In genomic region chr7:116601426-116601825, GRCh38 we compare ENCODE assay signal across 19 cellular contexts.
DNase-seq lines count a peak whose midpoint lies in the region; ATAC-seq and TF ChIP-seq lines count a peak whose summit lies in the region.
"Had no signal": no experiment of that assay in that cellular context is flagged by ENCODE, and none has a peak within 500 bp of the region (broad histone marks: within the 10 kb centered on the region; RNA-seq: fewer than 3 reads in every experiment).

No MANE protein-coding gene starts in this region.

- ATAC-seq in activated T-cell treated with anti-CD3 and anti-CD28 coated beads, Interleukin-2, amount 50 U/mL, for 4 hours, result peak; percentile 76 to 80
- peak; percentile 87 for ATAC-seq in GM19463 (IDR thresholded peaks at IDR 0.05; ENCODE audit: unreplicated experiment)
- ATAC-seq: right cardiac atrium had no signal

- no peaks in the 10 kb centered on the region for H3F3A ChIP-seq in SK-N-SH (replicated peaks; ENCODE audit: insufficient read depth)

- H3K4me2 ChIP-seq in SK-N-SH, result no peak overlapping the region

- no peak for DNase-seq in activated T-cell treated with anti-CD3 and anti-CD28 coated beads, Interleukin-2, amount 50 U/mL, for 4 hours
- DNase-seq in activated T-cell treated with anti-CD3 and anti-CD28 coated beads, Interleukin-2, amount 50 U/mL, for 24 hours, result no peak
- DNase-seq in NCI-H748 treated with DMSO at 0.1 percent for 48 hours (lab: John Stamatoyannopoulos, UW) (peak; percentile 26), iPS-NIHi7 (ENCODE audit: extremely low spot score) (no peak), SK-N-SH (no peak)
- peak; percentile 17 to 28 for DNase-seq in stimulated activated CD8-positive, alpha-beta memory T cell treated with anti-CD3 and anti-CD28 coated beads, Interleukin-15, amount 100 ng/mL, for 48 hours (ENCODE audit: low read depth in 2 of 2)
- DNase-seq in NK-92 treated with Interleukin-12 subunit alpha and Interleukin-12 subunit beta, amount 100 ng/mL, for 24 hours (lab: John Stamatoyannopoulos, UW), result no peak
- DNase-seq: activated CD8-positive, alpha-beta memory T cell treated with anti-CD3 and anti-CD28 coated beads, Interleukin-2, amount 50 U/mL, for 48 hours; adrenal gland; CD8-positive, alpha-beta memory T cell; EL; GM23248; KG1; NCI-H1092 treated with DMSO at 0.1 percent for 48 hours; NCI-H2171 treated with DMSO at 0.1 percent for 48 hours; right cardiac atrium; SW 1271; testis had no signal

- H3K4me3 Mint-ChIP-seq in activated T-cell treated with anti-CD3 and anti-CD28 coated beads, Interleukin-2, amount 50 U/mL, for 4 hours, result no peak overlapping the region
- no peak overlapping the region for H3K4me3 Mint-ChIP-seq in activated T-cell treated with anti-CD3 and anti-CD28 coated beads, Interleukin-2, amount 50 U/mL, for 24 hours
- H3K4me3 Mint-ChIP-seq: CD8-positive, alpha-beta memory T cell had no signal

- TF ChIP-seq CTCF in SK-N-SH (IDR thresholded peaks at IDR 0.05), result no peak

- WGBS in SK-N-SH (ENCODE audit: low lambda C conversion rate), result 11% methylated on average over 2 of the region's 2 CpGs

- no peak overlapping the region for H2AFZ ChIP-seq in SK-N-SH (ENCODE audit: low read depth)
- H2AFZ ChIP-seq: GM23248 had no signal

- peaks cover 23% of the 10 kb centered on the region for H3K27me3 Mint-ChIP-seq in activated T-cell treated with anti-CD3 and anti-CD28 coated beads, Interleukin-2, amount 50 U/mL, for 4 hours (ENCODE audit: low read depth)
- peaks cover 35% of the 10 kb centered on the region for H3K27me3 Mint-ChIP-seq in activated T-cell treated with anti-CD3 and anti-CD28 coated beads, Interleukin-2, amount 50 U/mL, for 24 hours

- no peak overlapping the region for H3K9ac ChIP-seq in SK-N-SH
- H3K9ac ChIP-seq: GM23248 had no signal

- H3K36me3 Mint-ChIP-seq in activated T-cell treated with anti-CD3 and anti-CD28 coated beads, Interleukin-2, amount 50 U/mL, for 4 hours (ENCODE audit: insufficient read depth), result no peaks in the 10 kb centered on the region
- no peaks in the 10 kb centered on the region for H3K36me3 Mint-ChIP-seq in activated T-cell treated with anti-CD3 and anti-CD28 coated beads, Interleukin-2, amount 50 U/mL, for 24 hours (ENCODE audit: low read depth)

- no peaks in the 10 kb centered on the region for H3K36me3 ChIP-seq in SK-N-SH (replicated peaks in 1 of 2; ENCODE audit: control insufficient read depth in 1 of 2, insufficient read depth in 2 of 2, low read length in 1 of 2)
- H3K36me3 ChIP-seq: adrenal gland had no signal

- no peaks in the 10 kb centered on the region for H3K9me3 Mint-ChIP-seq in activated T-cell treated with anti-CD3 and anti-CD28 coated beads, Interleukin-2, amount 50 U/mL, for 4 hours
- no peaks in the 10 kb centered on the region for H3K9me3 Mint-ChIP-seq in activated T-cell treated with anti-CD3 and anti-CD28 coated beads, Interleukin-2, amount 50 U/mL, for 24 hours
- H3K9me3 Mint-ChIP-seq: CD8-positive, alpha-beta memory T cell had no signal

- CTCF ChIA-PET in SK-N-SH (lab: Yijun Ruan, JAX), result interaction anchor here (1.1 to 8.0 kb wide), 3 partner anchors 10 to 209 kb away, joined by 3 to 59 read pairs (median 15); no protein-coding TSS in a partner anchor

- no peaks in the 10 kb centered on the region for H4K20me1 ChIP-seq in SK-N-SH (ENCODE audit: insufficient read depth)

- H3K79me2 ChIP-seq in SK-N-SH (ENCODE audit: insufficient read depth), result no peaks in the 10 kb centered on the region

- no peaks in the 10 kb centered on the region for H3K9me2 ChIP-seq in SK-N-SH

- H3K4me3 ChIP-seq in SK-N-SH (ENCODE audit: low read depth in 2 of 2, low read length in 1 of 2), result no peak overlapping the region
- H3K4me3 ChIP-seq: adrenal gland, GM23248, testis had no signal

- TF ChIP-seq RAD21 in SK-N-SH (IDR thresholded peaks at IDR 0.05; ENCODE audit: low read length), result no peak

- POLR2A ChIA-PET in SK-N-SH (lab: Yijun Ruan, JAX), result no interaction called here

- peaks cover 14% of the 10 kb centered on the region; the same call in 1 of the 2 replicates for H3K27me3 ChIP-seq in SK-N-SH (ENCODE audit: insufficient read depth)
- H3K27me3 ChIP-seq: adrenal gland, testis had no signal

- H3K27ac Mint-ChIP-seq in activated T-cell treated with anti-CD3 and anti-CD28 coated beads, Interleukin-2, amount 50 U/mL, for 24 hours, result no peak overlapping the region
- H3K27ac Mint-ChIP-seq: CD8-positive, alpha-beta memory T cell had no signal

- no peaks in the 10 kb centered on the region for H3K9me3 ChIP-seq in SK-N-SH
- H3K9me3 ChIP-seq: testis had no signal

- H3K4me1 Mint-ChIP-seq in activated T-cell treated with anti-CD3 and anti-CD28 coated beads, Interleukin-2, amount 50 U/mL, for 4 hours (ENCODE audit: low read depth), result peaks cover 4% of the 10 kb centered on the region
- peaks cover 12% of the 10 kb centered on the region for H3K4me1 Mint-ChIP-seq in activated T-cell treated with anti-CD3 and anti-CD28 coated beads, Interleukin-2, amount 50 U/mL, for 24 hours (ENCODE audit: low read depth)

- TF ChIP-seq EP300 in SK-N-SH (IDR thresholded peaks at IDR 0.05; ENCODE audit: borderline replicate concordance in 1 of 2, low read depth in 1 of 2, low read length in 1 of 2), result no peak

- H3K27ac ChIP-seq in SK-N-SH (ENCODE audit: low read depth in 2 of 2, low read length in 1 of 2), result no peak overlapping the region
- H3K27ac ChIP-seq: adrenal gland, GM23248, testis had no signal

- no peaks in the 10 kb centered on the region for H3K4me1 ChIP-seq in SK-N-SH (ENCODE audit: control insufficient read depth in 1 of 2, insufficient read depth in 2 of 2, low read depth in 1 of 2, low read length in 1 of 2)
- H3K4me1 ChIP-seq: adrenal gland, testis had no signal

TF ChIP-seq in SK-N-SH, 30 proteins besides CTCF, POLR2A, EP300 and RAD21:
- TF ChIP-seq YY1 (IDR thresholded peaks at IDR 0.05; ENCODE audit: low read depth) (no peak), PBX3 (IDR thresholded peaks at IDR 0.05) (no peak), EZH2phosphoT487 (IDR thresholded peaks at IDR 0.05; ENCODE audit: borderline replicate concordance, low read depth) (no peak), IRF3 (IDR thresholded peaks at IDR 0.05; ENCODE audit: low read depth, low read length) (no peak), TAF1 (IDR thresholded peaks at IDR 0.05; ENCODE audit: borderline replicate concordance, low read depth, low read length) (no peak), ELF1 (IDR thresholded peaks at IDR 0.05) (no peak), NFIC (IDR thresholded peaks at IDR 0.05; ENCODE audit: borderline replicate concordance) (no peak), USF2 (IDR thresholded peaks at IDR 0.05; ENCODE audit: borderline replicate concordance, low read depth, low read length) (no peak), ZBTB33 (IDR thresholded peaks at IDR 0.05; ENCODE audit: borderline replicate concordance, low read depth) (no peak), MXI1 (IDR thresholded peaks at IDR 0.05; ENCODE audit: low read depth, low read length) (no peak)

Comparison
In these comparisons a context has a peak if more than half of its experiments do, and no peak if none do; other contexts are left out.
1. DNase-seq: peak in NCI-H748 treated with DMSO at 0.1 percent for 48 hours (single experiment) and stimulated activated CD8-positive, alpha-beta memory T cell treated with anti-CD3 and anti-CD28 coated beads, Interleukin-15, amount 100 ng/mL, for 48 hours (2 of 2); none in activated T-cell treated with anti-CD3 and anti-CD28 coated beads, Interleukin-2, amount 50 U/mL, for 4 hours (single experiment), activated T-cell treated with anti-CD3 and anti-CD28 coated beads, Interleukin-2, amount 50 U/mL, for 24 hours (single experiment), iPS-NIHi7 (single experiment), SK-N-SH (single experiment) and NK-92 treated with Interleukin-12 subunit alpha and Interleukin-12 subunit beta, amount 100 ng/mL, for 24 hours (single experiment).